8 cellular contexts compared by ENCODE assay signal in genomic region chr3:185575108-185575869, GRCh38. TPM values are rescaled to one million over a fixed set of nuclear protein-coding genes. Genes with fewer than 3 reads are reported as not detected.
DNase-seq lines count a peak whose midpoint lies in the region; ATAC-seq and TF ChIP-seq lines count a peak whose summit lies in the region.
"Not testable (repeated sequence)": the region's sequence is repeated elsewhere in the genome, so short reads cannot be mapped to it uniquely, and the experiment has no call there.

No MANE protein-coding gene starts in this region.

- H3K27ac ChIP-seq in A673 (ENCODE audit: low read depth, low read length, poor library complexity, severe bottlenecking); gastroesophageal sphincter; neuronal stem cell (replicated peaks; ENCODE audit: low read length): not testable (repeated sequence)

- in situ Hi-C loops in GM13976 (cut with MboI; ENCODE audit: low sequenced_read_pairs, unreplicated experiment); SK-MEL-5 (cut with HindIII; ENCODE audit: low pct_unique_long_range_greater_than_20kb, low sequenced_read_pairs): not testable (repeated sequence)

- H4K8ac ChIP-seq in neuronal stem cell (ENCODE audit: low read depth, low read length): not testable (repeated sequence)

- H2AFZ ChIP-seq in neuronal stem cell (ENCODE audit: low read length): peak overlapping the region; percentile 64

- H3K36me3 Mint-ChIP-seq in activated naive CD8-positive, alpha-beta T cell treated with anti-CD3 and anti-CD28 coated beads for 36 hours: not testable (repeated sequence)

- 24 to 29% methylated on average over 12 to 14 of the region's 17 CpGs for WGBS in gastroesophageal sphincter (ENCODE audit: low coverage in 1 of 2), 2 donors
- no CpG with 5 or more reads among the region's 17 CpGs for WGBS in neuronal stem cell (ENCODE audit: extremely low coverage in 2 of 2, insufficient read length in 2 of 2, insufficient replicate concordance in 1 of 2), 2 donors

- not testable (repeated sequence) for H3K9me3 ChIP-seq in A673 (ENCODE audit: low read depth, low read length, poor library complexity, severe bottlenecking); neuronal stem cell (replicated peaks in 1 of 2; ENCODE audit: control insufficient read depth in 2 of 2, insufficient read depth in 1 of 2, low read depth in 1 of 2, low read length in 2 of 2)
- H3K9me3 ChIP-seq in gastroesophageal sphincter: peaks cover 0 to 15% (median 0%) of the 10 kb centered on the region in 3 donors

- not testable (repeated sequence) for H3K4ac ChIP-seq in neuronal stem cell (ENCODE audit: low read length)

- not testable (repeated sequence) for H2BK15ac ChIP-seq in neuronal stem cell (ENCODE audit: low read length)

- CTCF ChIA-PET in A673 (lab: Charles Lee): interaction anchor here (0.6 to 1.5 kb wide), 3 partner anchors 11 to 1054 kb away, joined by 4 to 9 read pairs (median 8); partner anchors contain the start of gene SENP2

- not testable (repeated sequence) for H2BK12ac ChIP-seq in neuronal stem cell (ENCODE audit: low read length)

- H3K27me3 ChIP-seq in A673 (replicated peaks; ENCODE audit: insufficient read depth, low read depth, low read length, poor library complexity); gastroesophageal sphincter; neuronal stem cell (ENCODE audit: control insufficient read depth in 3 of 3, insufficient read depth in 3 of 3, low read depth in 1 of 3, low read length in 3 of 3): not testable (repeated sequence)

- not testable (repeated sequence) for H3K27me3 Mint-ChIP-seq in activated naive CD8-positive, alpha-beta T cell treated with anti-CD3 and anti-CD28 coated beads for 36 hours

- not testable (repeated sequence) for H3K4me3 Mint-ChIP-seq in activated naive CD8-positive, alpha-beta T cell treated with anti-CD3 and anti-CD28 coated beads for 36 hours

- not testable (repeated sequence) for H2BK120ac ChIP-seq in neuronal stem cell (ENCODE audit: low read depth, low read length)

- H3K4me1 Mint-ChIP-seq in activated naive CD8-positive, alpha-beta T cell treated with anti-CD3 and anti-CD28 coated beads for 36 hours: not testable (repeated sequence)

- POLR2A ChIA-PET in A673 (lab: Charles Lee; ENCODE audit: low non-redundant PET): interaction anchor here (0.5 kb wide), 1 partner anchor 29 kb away, joined by 4 read pairs; no protein-coding TSS in a partner anchor

- H2BK5ac ChIP-seq in neuronal stem cell (ENCODE audit: low read length): not testable (repeated sequence)

- not testable (repeated sequence) for BruUV-seq in A673 (replicated peaks; lab: Mats Ljungman, UMichigan)

- H3K36me3 ChIP-seq in A673 (ENCODE audit: insufficient read depth, low read length, poor library complexity, severe bottlenecking); gastroesophageal sphincter; neuronal stem cell (replicated peaks in 1 of 2; ENCODE audit: control insufficient read depth in 2 of 2, insufficient read depth in 2 of 2, low read length in 2 of 2): not testable (repeated sequence)

- ATAC-seq in HG02981 (IDR thresholded peaks at IDR 0.05; ENCODE audit: unreplicated experiment): peak; percentile 86
- ATAC-seq in gastroesophageal sphincter: not testable (repeated sequence)

- H3K23ac ChIP-seq in neuronal stem cell (ENCODE audit: low read depth, low read length, poor library complexity): not testable (repeated sequence)

- TF ChIP-seq POLR2A in gastroesophageal sphincter (IDR thresholded peaks at IDR 0.05): not testable (repeated sequence)

- DNase-seq in A673 (ENCODE audit: low spot score) (peak; percentile 79), GM13976 (ENCODE audit: low spot score) (peak; percentile 57), NCI-H2029 treated with DMSO at 0.1 percent for 48 hours (lab: John Stamatoyannopoulos, UW) (peak; percentile 77), SK-MEL-5 (ENCODE audit: low read depth, low spot score) (peak; percentile 80), neuronal stem cell (ENCODE audit: low spot score) (peak; percentile 77)
- peak; percentile 21 for DNase-seq in activated naive CD8-positive, alpha-beta T cell treated with anti-CD3 and anti-CD28 coated beads for 36 hours

- H3K79me1 ChIP-seq in neuronal stem cell (ENCODE audit: low read depth, low read length): not testable (repeated sequence)

- TF ChIP-seq EP300 in gastroesophageal sphincter (IDR thresholded peaks at IDR 0.05): not testable (repeated sequence)

- not testable (repeated sequence) for H3K18ac ChIP-seq in neuronal stem cell (ENCODE audit: low read length)

- not testable (repeated sequence) for H3K27ac Mint-ChIP-seq in activated naive CD8-positive, alpha-beta T cell treated with anti-CD3 and anti-CD28 coated beads for 36 hours

- not testable (repeated sequence) for H4K91ac ChIP-seq in neuronal stem cell (ENCODE audit: low read depth, low read length, poor library complexity)

- TF ChIP-seq CTCF in A673 (conservative IDR thresholded peaks at IDR 0.05; ENCODE audit: low read depth, low read length) (peak; percentile 64), GM13976 (IDR thresholded peaks at IDR 0.05; ENCODE audit: borderline replicate concordance, control extremely low read depth, extremely low read depth, insufficient read depth, missing control alignments) (peak; percentile 42), gastroesophageal sphincter (IDR thresholded peaks at IDR 0.05) (peak in 3 of 4 experiments; percentile 16 to 56 (median 41))

- not testable (repeated sequence) for H2AK5ac ChIP-seq in neuronal stem cell (ENCODE audit: low read depth, low read length)

- H3K4me3 ChIP-seq in A673 (ENCODE audit: low read depth, low read length, poor library complexity, severe bottlenecking); gastroesophageal sphincter; neuronal stem cell (ENCODE audit: low read length in 2 of 2): not testable (repeated sequence)

- intact Hi-C loops in A673 (cut with micrococcal nuclease; ENCODE audit: unreplicated experiment): loop anchor here (5.0 kb wide), 1 partner anchor 223 kb away; no protein-coding TSS in a partner anchor

- H3K4me2 ChIP-seq in neuronal stem cell (ENCODE audit: insufficient read depth, low read length, poor library complexity, severe bottlenecking): not testable (repeated sequence)

- H3K9me3 Mint-ChIP-seq in activated naive CD8-positive, alpha-beta T cell treated with anti-CD3 and anti-CD28 coated beads for 36 hours: not testable (repeated sequence)

- H3K4me1 ChIP-seq in A673 (ENCODE audit: insufficient read depth, low read length, poor library complexity, severe bottlenecking); gastroesophageal sphincter; neuronal stem cell (ENCODE audit: control insufficient read depth in 2 of 2, insufficient read depth in 1 of 2, low read depth in 1 of 2, low read length in 2 of 2): not testable (repeated sequence)

- not testable (repeated sequence) for H3K9ac ChIP-seq in neuronal stem cell (ENCODE audit: low read depth, low read length, poor library complexity)

- H3K14ac ChIP-seq in neuronal stem cell (ENCODE audit: low read length): not testable (repeated sequence)

RNA-seq across cellular contexts. Expression of gene SENP2, which starts 10.8 kb away (rescaled TPM):
- total RNA-seq in A673 (2021) (43.4 and 48.3 TPM in 2 replicates), gastroesophageal sphincter (10 to 100 TPM; 25.8 to 51.2 (median 40.2) TPM)
- 36.2 and 37.5 TPM in 2 replicates for total RNA-seq in SK-MEL-5 (2014; rRNA removed; shearing (Covaris generic))
- polyA plus RNA-seq in SK-MEL-5 (2015; cell fraction: cytosol; rRNA removed): 28.0 and 40.3 TPM in 2 replicates
- polyA plus RNA-seq in SK-MEL-5 (2015; cell fraction: nucleus; rRNA removed): 30.3 and 31.7 TPM in 2 replicates
- total RNA-seq in activated naive CD8-positive, alpha-beta T cell treated with anti-CD3 and anti-CD28 coated beads for 36 hours: 10 to 100 TPM; 35.2 to 36.4 TPM
- polyA plus RNA-seq in neuronal stem cell (2013, experiment 1 of 2): 26.0 TPM
- 25.3 TPM for polyA plus RNA-seq in neuronal stem cell (2013, experiment 2 of 2)

RNA-seq across cellular contexts. Expression of gene LIPH, which starts 22.9 kb away (rescaled TPM):
- total RNA-seq in A673 (2021): 6.2 and 12.1 TPM in 2 replicates
- total RNA-seq in SK-MEL-5 (2014; rRNA removed; shearing (Covaris generic)): not detected in 2 replicates
- polyA plus RNA-seq in SK-MEL-5 (2015; cell fraction: cytosol; rRNA removed): 0.25 and 0.28 TPM in 2 replicates
- polyA plus RNA-seq in SK-MEL-5 (2015; cell fraction: nucleus; rRNA removed): 0.91 and 0.94 TPM in 2 replicates
- not detected for total RNA-seq in activated naive CD8-positive, alpha-beta T cell treated with anti-CD3 and anti-CD28 coated beads for 36 hours
- total RNA-seq in gastroesophageal sphincter: 1 to 10 TPM in 1 of 4 donors, under 1 TPM in 2, not detected in 1; 0.31 to 1.2 (median 0.58) TPM
- not detected for polyA plus RNA-seq in neuronal stem cell (2013, experiment 1 of 2)
- 0.03 TPM for polyA plus RNA-seq in neuronal stem cell (2013, experiment 2 of 2)

Comparison
In these comparisons a context has a peak if more than half of its experiments do, and no peak if none do; other contexts are left out.
1. DNase-seq: peak in every context shown above with its lines; median percentile 80 in SK-MEL-5; 79 in A673; 77 in NCI-H2029 treated with DMSO at 0.1 percent for 48 hours; 77 in neuronal stem cell; 57 in GM13976; 21 in activated naive CD8-positive, alpha-beta T cell treated with anti-CD3 and anti-CD28 coated beads for 36 hours.